14 cellular contexts compared by ENCODE assay signal in genomic region chr6:151377095-151377494, GRCh38. TPM values are rescaled to one million over a fixed set of nuclear protein-coding genes. Genes with fewer than 3 reads are reported as not detected.
DNase-seq lines count a peak whose midpoint lies in the region; ATAC-seq and TF ChIP-seq lines count a peak whose summit lies in the region.
"Had no signal": no experiment of that assay in that cellular context is flagged by ENCODE, and none has a peak within 500 bp of the region (broad histone marks: within the 10 kb centered on the region; RNA-seq: fewer than 3 reads in every experiment).

No MANE protein-coding gene starts in this region.

- H3F3A ChIP-seq in SU-DHL-6 (ENCODE audit: insufficient read depth): peaks cover 6% of the 10 kb centered on the region; the same call in 1 of the 2 replicates

- H3K27me3 ChIP-seq in CD8-positive, alpha-beta memory T cell (ENCODE audit: insufficient read depth, low read length, poor library complexity, severe bottlenecking): no peaks in the 10 kb centered on the region
- H3K27me3 ChIP-seq in SU-DHL-6 (ENCODE audit: low read length): no peaks in the 10 kb centered on the region

- H3K9me2 ChIP-seq in SU-DHL-6 (replicated peaks; ENCODE audit: insufficient read depth, low read length): no peaks in the 10 kb centered on the region

- H3K27me3 Mint-ChIP-seq in activated T-cell treated with anti-CD3 and anti-CD28 coated beads, Interleukin-2, amount 50 U/mL, for 24 hours: no peaks in the 10 kb centered on the region
- H3K27me3 Mint-ChIP-seq in activated T-cell treated with anti-CD3 and anti-CD28 coated beads, Interleukin-2, amount 50 U/mL, for 72 hours (ENCODE audit: low read depth): no peaks in the 10 kb centered on the region
- H3K27me3 Mint-ChIP-seq in CD8-positive, alpha-beta memory T cell: no peaks in the 10 kb centered on the region
- H3K27me3 Mint-ChIP-seq in natural killer cell (ENCODE audit: low read depth in 2 of 2): no peaks in the 10 kb centered on the region

- ATAC-seq in activated T-cell treated with anti-CD3 and anti-CD28 coated beads, Interleukin-2, amount 50 U/mL, for 72 hours (replicated peaks in 1 of 2): no peak
- ATAC-seq in natural killer cell: no peak
- no peak for ATAC-seq in HG02970 (IDR thresholded peaks at IDR 0.05; ENCODE audit: low FRiP score, unreplicated experiment)
- ATAC-seq: Right ventricle myocardium inferior had no signal

- peaks cover 38% of the 10 kb centered on the region for H3K36me3 Mint-ChIP-seq in activated T-cell treated with anti-CD3 and anti-CD28 coated beads, Interleukin-2, amount 50 U/mL, for 24 hours (ENCODE audit: low read depth)
- peaks cover 7% of the 10 kb centered on the region in 2 donors for H3K36me3 Mint-ChIP-seq in activated T-cell treated with anti-CD3 and anti-CD28 coated beads, Interleukin-2, amount 50 U/mL, for 72 hours (ENCODE audit: insufficient read depth in 2 of 2)
- H3K36me3 Mint-ChIP-seq in CD8-positive, alpha-beta memory T cell: peaks cover 3 to 15% (median 6%) of the 10 kb centered on the region in 3 donors
- H3K36me3 Mint-ChIP-seq in natural killer cell: no peaks in the 10 kb centered on the region

- H3K4me3 Mint-ChIP-seq in activated T-cell treated with anti-CD3 and anti-CD28 coated beads, Interleukin-2, amount 50 U/mL, for 24 hours: no peak overlapping the region
- peak overlapping the region in 1 of 2 donors; percentile 71 for H3K4me3 Mint-ChIP-seq in activated T-cell treated with anti-CD3 and anti-CD28 coated beads, Interleukin-2, amount 50 U/mL, for 72 hours
- peak overlapping the region in 4 of 7 donors; percentile 8 to 64 (median 29) for H3K4me3 Mint-ChIP-seq in CD8-positive, alpha-beta memory T cell
- peak overlapping the region; percentile 81 for H3K4me3 Mint-ChIP-seq in natural killer cell

- H3K9me3 ChIP-seq in CD8-positive, alpha-beta memory T cell (ENCODE audit: low read length): no peaks in the 10 kb centered on the region
- H3K9me3 ChIP-seq in SU-DHL-6 (ENCODE audit: insufficient read depth, low read length): no peaks in the 10 kb centered on the region

- DNase-seq in activated T-cell treated with anti-CD3 and anti-CD28 coated beads, Interleukin-2, amount 50 U/mL, for 24 hours: no peak
- DNase-seq in activated T-cell treated with anti-CD3 and anti-CD28 coated beads, Interleukin-2, amount 50 U/mL, for 72 hours: no peak
- DNase-seq in CD8-positive, alpha-beta memory T cell: no peak
- DNase-seq in natural killer cell: no peak
- no peak for DNase-seq in activated gamma-delta T cell treated with Interleukin-2 at 50 U/mL for 16 hours
- no peak for DNase-seq in lower leg skin (ENCODE audit: low spot score in 2 of 2)
- DNase-seq: C1 segment of cervical spinal cord; DMS79 treated with DMSO at 0.1 percent for 48 hours; NCI-H1105; NCI-H1694; NK-92 treated with Interleukin-12 subunit alpha and Interleukin-12 subunit beta, amount 100 ng/mL, for 24 hours had no signal

- intact Hi-C loops in natural killer cell (cut with micrococcal nuclease) (no loop called here), lower leg skin (cut with DNase I; ENCODE audit: low total_unique reads) (no loop called here)

- H2AFZ ChIP-seq in SU-DHL-6 (ENCODE audit: low read depth, low read length, severe bottlenecking): no peak overlapping the region

- WGBS in lower leg skin, 2 donors: 64 to 98% methylated on average over 3 of the region's 3 CpGs

- no peaks in the 10 kb centered on the region for H3K36me3 ChIP-seq in CD8-positive, alpha-beta memory T cell (ENCODE audit: insufficient read depth, low read length)
- peaks cover 7% of the 10 kb centered on the region; the same call in 1 of the 2 replicates for H3K36me3 ChIP-seq in SU-DHL-6 (ENCODE audit: low read length)

- H3K4me1 ChIP-seq in CD8-positive, alpha-beta memory T cell (ENCODE audit: insufficient read depth, low read length): peaks cover 82% of the 10 kb centered on the region

- H3K9me3 Mint-ChIP-seq in activated T-cell treated with anti-CD3 and anti-CD28 coated beads, Interleukin-2, amount 50 U/mL, for 24 hours: no peaks in the 10 kb centered on the region
- no peaks in the 10 kb centered on the region for H3K9me3 Mint-ChIP-seq in activated T-cell treated with anti-CD3 and anti-CD28 coated beads, Interleukin-2, amount 50 U/mL, for 72 hours
- H3K9me3 Mint-ChIP-seq in CD8-positive, alpha-beta memory T cell: peaks cover 0 to 2% (median 0%) of the 10 kb centered on the region in 5 donors
- H3K9me3 Mint-ChIP-seq in natural killer cell: peaks cover 0 to 2% of the 10 kb centered on the region in 2 donors

- no peak overlapping the region for H3K4me3 ChIP-seq in CD8-positive, alpha-beta memory T cell (ENCODE audit: low read length)
- H3K4me3 ChIP-seq in SU-DHL-6 (ENCODE audit: insufficient read depth, low read length, poor library complexity, severe bottlenecking): no peak overlapping the region
- no peak overlapping the region for H3K4me3 ChIP-seq in lower leg skin (ENCODE audit: low read depth, poor library complexity, severe bottlenecking)

- peaks cover 96% of the 10 kb centered on the region for H3K79me2 ChIP-seq in SU-DHL-6 (ENCODE audit: insufficient read depth, low read length)

- no peak overlapping the region for H3K9ac ChIP-seq in SU-DHL-6 (ENCODE audit: low read length)

- POLR2A ChIA-PET in CD8-positive, alpha-beta memory T cell (lab: Charles Lee): interaction anchor here (0.7 to 2.5 kb wide), 2 partner anchors 12 to 13 kb away, joined by 9 to 11 read pairs; no protein-coding TSS in a partner anchor

- no peak for TF ChIP-seq POLR2A in lower leg skin (IDR thresholded peaks at IDR 0.05)

- H3K27ac Mint-ChIP-seq in activated T-cell treated with anti-CD3 and anti-CD28 coated beads, Interleukin-2, amount 50 U/mL, for 24 hours: peak overlapping the region; percentile 55
- H3K27ac Mint-ChIP-seq in activated T-cell treated with anti-CD3 and anti-CD28 coated beads, Interleukin-2, amount 50 U/mL, for 72 hours: no peak overlapping the region
- peak overlapping the region in 5 of 8 donors; percentile 27 to 81 (median 49) for H3K27ac Mint-ChIP-seq in CD8-positive, alpha-beta memory T cell
- peak overlapping the region in 1 of 2 donors; percentile 95 for H3K27ac Mint-ChIP-seq in natural killer cell

- CTCF ChIA-PET in CD8-positive, alpha-beta memory T cell (lab: Charles Lee): interaction anchor here (0.7 to 1.8 kb wide), 4 partner anchors 8 to 43 kb away, joined by 3 to 5 read pairs (median 4); no protein-coding TSS in a partner anchor

- no peak overlapping the region for H3K27ac ChIP-seq in CD8-positive, alpha-beta memory T cell (ENCODE audit: low read depth, low read length)
- H3K27ac ChIP-seq in SU-DHL-6 (ENCODE audit: low read depth, low read length): peak overlapping the region; percentile 30; the same call in 1 of the 2 replicates

- H4K20me1 ChIP-seq in SU-DHL-6 (ENCODE audit: low read depth, low read length): peaks cover 16% of the 10 kb centered on the region; the same call in 1 of the 2 replicates

- peaks cover 80% of the 10 kb centered on the region for H3K4me1 Mint-ChIP-seq in activated T-cell treated with anti-CD3 and anti-CD28 coated beads, Interleukin-2, amount 50 U/mL, for 24 hours (ENCODE audit: low read depth)
- peaks cover 86% of the 10 kb centered on the region for H3K4me1 Mint-ChIP-seq in activated T-cell treated with anti-CD3 and anti-CD28 coated beads, Interleukin-2, amount 50 U/mL, for 72 hours (ENCODE audit: low read depth)
- peaks cover 78 to 92% (median 91%) of the 10 kb centered on the region in 3 donors for H3K4me1 Mint-ChIP-seq in CD8-positive, alpha-beta memory T cell
- peaks cover 77 to 86% of the 10 kb centered on the region in 2 donors for H3K4me1 Mint-ChIP-seq in natural killer cell

- TF ChIP-seq CTCF in SU-DHL-6 (IDR thresholded peaks at IDR 0.05; ENCODE audit: insufficient read depth, low read length, poor library complexity, severe bottlenecking): no peak
- TF ChIP-seq CTCF in natural killer cell (IDR thresholded peaks at IDR 0.05): no peak
- no peak for TF ChIP-seq CTCF in lower leg skin (IDR thresholded peaks at IDR 0.05)

- peak overlapping the region; percentile 45 for H3K4me2 ChIP-seq in SU-DHL-6 (ENCODE audit: low read depth, low read length, poor library complexity, severe bottlenecking)

RNA-seq across cellular contexts. Expression of gene ZBTB2, which starts 14.3 kb away (rescaled TPM):
- total RNA-seq in activated T-cell treated with anti-CD3 and anti-CD28 coated beads, Interleukin-2, amount 50 U/mL, for 72 hours: 10 to 100 TPM; 24.3 to 27.7 TPM
- total RNA-seq in CD8-positive, alpha-beta memory T cell: 10 to 100 TPM; 23.4 to 24.3 TPM
- polyA plus RNA-seq in CD8-positive, alpha-beta memory T cell: 24.0 TPM
- 10 to 100 TPM; 27.4 to 36.9 (median 29.9) TPM for total RNA-seq in natural killer cell
- total RNA-seq in lower leg skin: 10 to 100 TPM; 10.9 to 12.3 (median 11.3) TPM
